In genomic region chr18:76997951-76998808, GRCh38 we compare ENCODE assay signal across 20 cellular contexts.
DNase-seq lines count a peak whose midpoint lies in the region; ATAC-seq and TF ChIP-seq lines count a peak whose summit lies in the region.
"Had no signal": no experiment of that assay in that cellular context is flagged by ENCODE, and none has a peak within 500 bp of the region (broad histone marks: within the 10 kb centered on the region; RNA-seq: fewer than 3 reads in every experiment).

No MANE protein-coding gene starts in this region.

- H2BK120ac ChIP-seq in neuronal stem cell (ENCODE audit: low read depth, low read length) (no peak overlapping the region), trophoblast cell (ENCODE audit: insufficient read depth, low read length, poor library complexity) (no peak overlapping the region)

- H3K9me3 ChIP-seq in RWPE2 (ENCODE audit: severe bottlenecking) (no peaks in the 10 kb centered on the region), neuronal stem cell (replicated peaks in 1 of 2; ENCODE audit: control insufficient read depth in 2 of 2, insufficient read depth in 1 of 2, low read depth in 1 of 2, low read length in 2 of 2) (no peaks in the 10 kb centered on the region), gastrocnemius medialis (no peaks in the 10 kb centered on the region), trophoblast cell (ENCODE audit: insufficient read depth, low read depth, low read length) (no peaks in the 10 kb centered on the region)

- no peak for TF ChIP-seq CTCF in RWPE2 (IDR thresholded peaks at IDR 0.05; ENCODE audit: poor library complexity, severe bottlenecking)
- no peak for TF ChIP-seq CTCF in gastrocnemius medialis (IDR thresholded peaks at IDR 0.05 in 4 of 5, conservative IDR thresholded peaks at IDR 0.05 in 1 of 5)
- no peak for TF ChIP-seq CTCF in chondrocyte (IDR thresholded peaks at IDR 0.05)

- no peak overlapping the region for H2AFZ ChIP-seq in neuronal stem cell (ENCODE audit: low read length)
- no peak overlapping the region for H2AFZ ChIP-seq in trophoblast cell (ENCODE audit: insufficient read depth, low read length, poor library complexity)
- H2AFZ ChIP-seq: GM23248 had no signal

- H3K18ac ChIP-seq in neuronal stem cell (ENCODE audit: low read length) (no peak overlapping the region), trophoblast cell (ENCODE audit: low read length) (no peak overlapping the region)

- H3K9ac ChIP-seq in neuronal stem cell (ENCODE audit: low read depth, low read length, poor library complexity) (no peak overlapping the region), trophoblast cell (ENCODE audit: low read length) (no peak overlapping the region)
- H3K9ac ChIP-seq: GM23248, KMS-11 had no signal

- H3K9me3 Mint-ChIP-seq in chondrocyte (ENCODE audit: low read depth) = no peaks in the 10 kb centered on the region

- H3K4ac ChIP-seq in neuronal stem cell (ENCODE audit: low read length) (no peak overlapping the region), trophoblast cell (ENCODE audit: low read depth, low read length) (no peak overlapping the region)

- H3K23ac ChIP-seq in neuronal stem cell (ENCODE audit: low read depth, low read length, poor library complexity) (peak overlapping the region; percentile 14), trophoblast cell (ENCODE audit: low read length) (no peak overlapping the region)

- no peak overlapping the region for H3K4me3 Mint-ChIP-seq in chondrocyte (ENCODE audit: unreplicated experiment)

- no peak overlapping the region for H3K27ac Mint-ChIP-seq in chondrocyte (ENCODE audit: unreplicated experiment)

- in situ Hi-C loops in gastrocnemius medialis (cut with MboI; ENCODE audit: low sequenced_read_pairs in 4 of 4) = loop anchor here in 3 of 4 donors (10.0 to 25.0 kb wide), 3 partner anchors 186 to 214 kb away; partner anchors contain the start of gene ZNF236 (in 1 of the 3)

- WGBS in neuronal stem cell (ENCODE audit: extremely low coverage in 2 of 2, insufficient read length in 2 of 2, insufficient replicate concordance in 1 of 2), 2 donors = no CpG with 5 or more reads among the region's 38 CpGs
- whole genome bisulfite sequencing in trophoblast cell (ENCODE audit: extremely low coverage, insufficient coverage, insufficient read length) = no CpG with 5 or more reads among the region's 38 CpGs

- H2AK5ac ChIP-seq in neuronal stem cell (ENCODE audit: low read depth, low read length) (peak overlapping the region; percentile 6), trophoblast cell (ENCODE audit: low read length) (no peak overlapping the region)

- H3K36me3 ChIP-seq in RWPE2 (ENCODE audit: low read depth) (no peaks in the 10 kb centered on the region), neuronal stem cell (replicated peaks in 1 of 2; ENCODE audit: control insufficient read depth in 2 of 2, insufficient read depth in 2 of 2, low read length in 2 of 2) (no peaks in the 10 kb centered on the region), gastrocnemius medialis (no peaks in the 10 kb centered on the region), trophoblast cell (ENCODE audit: control insufficient read depth in 1 of 2, insufficient read depth in 2 of 2, low read length in 2 of 2) (no peaks in the 10 kb centered on the region)

- H4K12ac ChIP-seq in trophoblast cell (ENCODE audit: low read depth, low read length) = no peak overlapping the region

- H3K4me2 ChIP-seq in neuronal stem cell (ENCODE audit: insufficient read depth, low read length, poor library complexity, severe bottlenecking) = no peak overlapping the region
- no peak overlapping the region for H3K4me2 ChIP-seq in trophoblast cell (ENCODE audit: low read length)
- H3K4me2 ChIP-seq: KMS-11 had no signal

- H3K14ac ChIP-seq in neuronal stem cell (ENCODE audit: low read length) (no peak overlapping the region), trophoblast cell (ENCODE audit: low read length) (no peak overlapping the region)

- H3K27me3 Mint-ChIP-seq in chondrocyte (ENCODE audit: low read depth) = peaks cover 6% of the 10 kb centered on the region

- H2BK12ac ChIP-seq in neuronal stem cell (ENCODE audit: low read length) = no peak overlapping the region
- no peak overlapping the region for H2BK12ac ChIP-seq in trophoblast cell (ENCODE audit: low read length)

- no peak for TF ChIP-seq POLR2A in gastrocnemius medialis (IDR thresholded peaks at IDR 0.05)

- CTCF ChIA-PET in HEK293T (lab: Yijun Ruan, JAX) = interaction anchor here (1.3 kb wide), 1 partner anchor 653 kb away, joined by 5 read pairs; no protein-coding TSS in a partner anchor

- H3K4me3 ChIP-seq in RWPE2 (ENCODE audit: severe bottlenecking) (no peak overlapping the region), neuronal stem cell (ENCODE audit: low read length in 2 of 2) (no peak overlapping the region), gastrocnemius medialis (no peak overlapping the region), trophoblast cell (ENCODE audit: low read depth, low read length) (no peak overlapping the region)
- H3K4me3 ChIP-seq: GM23248 had no signal

- no peaks in the 10 kb centered on the region for H3K36me3 Mint-ChIP-seq in chondrocyte (ENCODE audit: low read depth)

- H3K27me3 ChIP-seq in RWPE2 (ENCODE audit: insufficient read depth, poor library complexity, severe bottlenecking) = no peaks in the 10 kb centered on the region
- peaks cover 0 to 10% (median 0%) of the 10 kb centered on the region in 3 experiments for H3K27me3 ChIP-seq in neuronal stem cell (ENCODE audit: control insufficient read depth in 3 of 3, insufficient read depth in 3 of 3, low read depth in 1 of 3, low read length in 3 of 3)
- H3K27me3 ChIP-seq in gastrocnemius medialis = no peaks in the 10 kb centered on the region
- no peaks in the 10 kb centered on the region for H3K27me3 ChIP-seq in trophoblast cell (ENCODE audit: insufficient read depth, low read length)

- POLR2A ChIA-PET in HEK293T (lab: Yijun Ruan, JAX) = no interaction called here

- H4K91ac ChIP-seq in neuronal stem cell (ENCODE audit: low read depth, low read length, poor library complexity) (no peak overlapping the region), trophoblast cell (ENCODE audit: low read depth, low read length) (no peak overlapping the region)

- H3K4me1 Mint-ChIP-seq in chondrocyte (ENCODE audit: low read depth) = no peaks in the 10 kb centered on the region

- H3K79me1 ChIP-seq in neuronal stem cell (ENCODE audit: low read depth, low read length) (no peaks in the 10 kb centered on the region), trophoblast cell (ENCODE audit: low read length) (no peaks in the 10 kb centered on the region)

- DNase-seq in ELF-1 (ENCODE audit: low read depth, low spot score) (peak; percentile 32), RWPE2 (ENCODE audit: low spot score) (peak; percentile 44), islet precursor cell (peak; percentile 49), neuronal stem cell (ENCODE audit: low spot score) (no peak), gastrocnemius medialis (no peak), HEK293T (ENCODE audit: extremely low spot score) (no peak), trophoblast cell (no peak), chondrocyte (ENCODE audit: low spot score) (no peak)
- DNase-seq: GM23248; NCI-H1092 treated with DMSO at 0.1 percent for 48 hours; NCI-H2081; NCI-H2171; NCI-H345; NCI-H524; NCI-H774; NK-92 treated with Interleukin-12 subunit alpha and Interleukin-12 subunit beta, amount 100 ng/mL, for 24 hours; Right ventricle myocardium superior had no signal

- H3K27ac ChIP-seq in RWPE2 (ENCODE audit: poor library complexity, severe bottlenecking) (no peak overlapping the region), neuronal stem cell (replicated peaks; ENCODE audit: low read length) (no peak overlapping the region), gastrocnemius medialis (no peak overlapping the region), trophoblast cell (ENCODE audit: low read depth, low read length) (no peak overlapping the region)
- H3K27ac ChIP-seq: C4-2B, GM23248, KMS-11 had no signal

- H4K8ac ChIP-seq in neuronal stem cell (ENCODE audit: low read depth, low read length) (no peak overlapping the region), trophoblast cell (ENCODE audit: low read depth, low read length) (no peak overlapping the region)

- no peak overlapping the region for H2BK15ac ChIP-seq in neuronal stem cell (ENCODE audit: low read length)

- H3K4me1 ChIP-seq in RWPE2 (ENCODE audit: insufficient read depth, poor library complexity, severe bottlenecking) (no peaks in the 10 kb centered on the region), neuronal stem cell (ENCODE audit: control insufficient read depth in 2 of 2, insufficient read depth in 1 of 2, low read depth in 1 of 2, low read length in 2 of 2) (peaks cover 2 to 9% of the 10 kb centered on the region in 2 donors), gastrocnemius medialis (peaks cover 0 to 5% of the 10 kb centered on the region in 2 donors), trophoblast cell (ENCODE audit: control insufficient read depth in 1 of 2, insufficient read depth in 2 of 2, low read length in 2 of 2) (no peaks in the 10 kb centered on the region)

- no peak for ATAC-seq in RWPE2 (ENCODE audit: low read depth)
- ATAC-seq in gastrocnemius medialis = no peak
- ATAC-seq: HCT116 had no signal

- intact Hi-C loops in gastrocnemius medialis (cut with DNase I; ENCODE audit: low total_unique reads) = no loop called here

- H2BK5ac ChIP-seq in neuronal stem cell (ENCODE audit: low read length) (no peak overlapping the region), trophoblast cell (ENCODE audit: low read depth, low read length, poor library complexity) (no peak overlapping the region)

- H3K79me2 ChIP-seq in trophoblast cell (ENCODE audit: control insufficient read depth, insufficient read depth, low read length, poor library complexity) = no peaks in the 10 kb centered on the region

TF ChIP-seq in HEK293T, 16 proteins besides CTCF, POLR2A, EP300 and RAD21 (continues in another document):
- TF ChIP-seq SUZ12 (IDR thresholded peaks at IDR 0.05) = no peak
- TF ChIP-seq NFRKB (IDR thresholded peaks at IDR 0.05) = no peak
- TF ChIP-seq L3MBTL2 (conservative IDR thresholded peaks at IDR 0.05) = no peak
- TF ChIP-seq TARDBP (IDR thresholded peaks at IDR 0.05) = no peak
- no peak for TF ChIP-seq FOXM1 (IDR thresholded peaks at IDR 0.05; ENCODE audit: borderline replicate concordance)
- TF ChIP-seq FOXK2 (IDR thresholded peaks at IDR 0.05) = no peak
- no peak for TF ChIP-seq CTBP1 (IDR thresholded peaks at IDR 0.05; ENCODE audit: borderline replicate concordance)
- TF ChIP-seq PKNOX1 (IDR thresholded peaks at IDR 0.05) = no peak
- no peak for TF ChIP-seq HDGF (IDR thresholded peaks at IDR 0.05; ENCODE audit: borderline replicate concordance)
- no peak for TF ChIP-seq ELF4 (IDR thresholded peaks at IDR 0.05)
- no peak for TF ChIP-seq LEF1 (IDR thresholded peaks at IDR 0.05; ENCODE audit: borderline replicate concordance)

Comparison
In these comparisons a context has a peak if more than half of its experiments do, and no peak if none do; other contexts are left out.
1. DNase-seq: peak in ELF-1 (single experiment), RWPE2 (single experiment) and islet precursor cell (single experiment); none in neuronal stem cell (single experiment), gastrocnemius medialis (0 of 2), HEK293T (single experiment), trophoblast cell (0 of 2) and chondrocyte (single experiment).